Comparison of ENCODE assay signal across 23 cellular contexts in genomic region chr1:210900079-210900478, GRCh38.
DNase-seq lines count a peak whose midpoint lies in the region; ATAC-seq, FAIRE-seq and TF ChIP-seq lines count a peak whose summit lies in the region.
"Had no signal": no experiment of that assay in that cellular context is flagged by ENCODE, and none has a peak within 500 bp of the region (broad histone marks: within the 10 kb centered on the region; RNA-seq: fewer than 3 reads in every experiment).

No MANE protein-coding gene starts in this region.

- DNase-seq in DMS 273 (lab: John Stamatoyannopoulos, UW; ENCODE audit: unreplicated experiment) (peak; percentile 30), DMS 273 treated with DMSO at 0.1 percent for 48 hours (lab: John Stamatoyannopoulos, UW) (no peak), A549 (ENCODE audit: low read depth in 1 of 2, low spot score in 1 of 2) (no peak), left lobe of liver (ENCODE audit: low spot score) (no peak), putamen (ENCODE audit: low spot score) (no peak)
- DNase-seq: ACHN; AML-193; BE2C; CD4-positive, alpha-beta T cell; CD8-positive, alpha-beta memory T cell; DND-41; GM23248; H7; HCEC 1CT had no signal

- no peak for ATAC-seq in A549
- peak; percentile 86 for ATAC-seq in left lobe of liver
- no peak for ATAC-seq in GM21526 (IDR thresholded peaks at IDR 0.05; ENCODE audit: low FRiP score, unreplicated experiment)
- ATAC-seq in HG03097 (IDR thresholded peaks at IDR 0.05; ENCODE audit: low FRiP score, unreplicated experiment), result no peak

- POLR2A ChIA-PET in A549 (lab: Yijun Ruan, JAX), result no interaction called here

- TF ChIP-seq EP300 in A549 (IDR thresholded peaks at IDR 0.05), result no peak

- WGBS in A549 (ENCODE audit: missing lambda C conversion rate), result 47% methylated on average over 2 of the region's 2 CpGs

- FAIRE-seq in A549 (lab: Jason Lieb, UNC), result no peak
- FAIRE-seq: A204.1, G401.6, GM12892, H1 had no signal

- no peak for TF ChIP-seq CTCF in A549 (IDR thresholded peaks at IDR 0.05)

- TF ChIP-seq RAD21 in A549 (conservative IDR thresholded peaks at IDR 0.05 in 1 of 2, IDR thresholded peaks at IDR 0.05 in 1 of 2), result no peak

- H3K9me3 ChIP-seq in A549, result no peaks in the 10 kb centered on the region
- H3K9me3 ChIP-seq: BE2C; BLaER1 treated with 17β-estradiol and CSF1 and Interleukin-3, amounts not matched to agents 10 nM and 100 nM had no signal

- TF ChIP-seq POLR2A in A549 (IDR thresholded peaks at IDR 0.05; ENCODE audit: low read length), result no peak

- peaks cover 15% of the 10 kb centered on the region; the same call in 2 of the 3 replicates for H3K4me1 ChIP-seq in A549
- H3K4me1 ChIP-seq: BE2C; BLaER1 treated with 17β-estradiol and CSF1 and Interleukin-3, amounts not matched to agents 10 nM and 100 nM had no signal

- H3K27ac ChIP-seq in A549 (no peak overlapping the region), angular gyrus (ENCODE audit: low read depth, low read length) (peak overlapping the region; percentile 13)
- H3K27ac ChIP-seq: 22Rv1; BLaER1 treated with 17β-estradiol and CSF1 and Interleukin-3, amounts not matched to agents 10 nM and 100 nM; GM23248 had no signal

- 0 out of 3 replicates have a peak overlapping the region, but pooled peaks have one; percentile 4 for H3K4me2 ChIP-seq in A549
- H3K4me2 ChIP-seq: BLaER1 treated with 17β-estradiol and CSF1 and Interleukin-3, amounts not matched to agents 10 nM and 100 nM had no signal

- H3K4me3 ChIP-seq in A549, result no peak overlapping the region
- H3K4me3 ChIP-seq: BLaER1 treated with 17β-estradiol and CSF1 and Interleukin-3, amounts not matched to agents 10 nM and 100 nM; GM23248 had no signal

- CTCF ChIA-PET in A549 (lab: Yijun Ruan, JAX), result interaction anchor here (1.0 kb wide), 2 partner anchors 41 to 233 kb away, joined by 3 read pairs; partner anchors contain the start of gene KCNH1

TF ChIP-seq in A549, 52 proteins besides CTCF, POLR2A, EP300 and RAD21:
- TF ChIP-seq REST (IDR thresholded peaks at IDR 0.05) (no peak), E2F6 (IDR thresholded peaks at IDR 0.05; ENCODE audit: borderline replicate concordance, low read depth) (no peak), SREBF2 (IDR thresholded peaks at IDR 0.05) (no peak), HOXB13 (CRISPR knock-in tag; IDR thresholded peaks at IDR 0.05; ENCODE audit: low read depth) (no peak), HES2 (IDR thresholded peaks at IDR 0.05) (no peak), PHF8 (IDR thresholded peaks at IDR 0.05; ENCODE audit: borderline replicate concordance, low read depth) (no peak), RFX5 (IDR thresholded peaks at IDR 0.05) (no peak), ESRRA (IDR thresholded peaks at IDR 0.05; ENCODE audit: borderline replicate concordance, low read length) (no peak), EHMT2 (IDR thresholded peaks at IDR 0.05; ENCODE audit: low read depth) (no peak), ZC3H11A (IDR thresholded peaks at IDR 0.05) (no peak)
